ENCODE assay signal across 1 cellular context in the genomic region with DNA sequence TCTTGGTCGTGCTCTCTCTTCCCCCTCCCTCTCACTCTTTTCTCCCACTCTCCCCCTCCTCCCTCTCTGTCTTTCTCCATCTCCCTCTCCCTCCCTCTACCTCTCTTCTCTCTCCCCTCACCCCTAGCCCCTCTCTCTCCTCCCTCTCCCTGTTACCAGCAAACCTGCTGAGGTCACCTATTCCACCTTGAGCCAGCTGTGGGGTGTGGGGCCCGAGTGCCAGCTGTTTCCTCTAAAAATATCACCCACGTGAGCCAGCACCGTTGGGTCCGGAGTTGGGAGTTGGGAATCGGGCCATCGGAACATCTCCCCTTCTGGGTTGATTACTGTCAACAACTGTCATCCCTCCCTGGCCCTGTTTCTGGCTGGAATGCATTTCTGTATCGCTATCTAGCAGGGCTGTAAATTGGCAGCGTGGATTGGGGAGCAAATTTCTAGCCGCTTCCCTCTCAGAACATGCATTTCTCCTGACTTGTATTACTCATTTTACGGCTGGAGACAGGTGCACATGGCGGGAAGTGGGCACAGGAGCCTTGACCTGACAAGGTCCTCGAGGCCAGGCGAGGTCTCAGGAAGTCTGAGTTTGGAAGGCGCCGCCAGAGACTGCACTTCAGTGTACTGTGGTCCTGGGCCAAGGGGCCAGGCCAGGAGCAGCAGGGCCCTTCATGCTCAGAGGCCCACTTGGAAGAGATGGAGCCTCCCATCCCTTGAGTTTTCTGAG.
TF ChIP-seq lines count a peak whose summit lies in the region.

No MANE protein-coding gene starts in this region.

TF ChIP-seq in H1, 55 proteins besides CTCF, POLR2A, EP300 and RAD21:
- TF ChIP-seq YY1 (IDR thresholded peaks at IDR 0.05; ENCODE audit: low read depth, low read length) (no peak), EZH2 (IDR thresholded peaks at IDR 0.05; ENCODE audit: low read depth, low read length, severe bottlenecking) (no peak), SP1 (IDR thresholded peaks at IDR 0.05; ENCODE audit: low read depth, low read length) (no peak), RBBP5 (IDR thresholded peaks at IDR 0.05; ENCODE audit: borderline replicate concordance, low read depth, low read length) (no peak), SRF (IDR thresholded peaks at IDR 0.05; ENCODE audit: low read depth, low read length) (no peak), KDM4A (IDR thresholded peaks at IDR 0.05; ENCODE audit: low read depth, low read length, severe bottlenecking) (no peak), TBP (IDR thresholded peaks at IDR 0.05; ENCODE audit: low read depth, low read length) (no peak), TCF12 (IDR thresholded peaks at IDR 0.05; ENCODE audit: low read depth, low read length) (no peak), GABPA (IDR thresholded peaks at IDR 0.05; ENCODE audit: borderline replicate concordance, insufficient read depth, low read length) (no peak)
